In genomic region chr4:160772668-160773067, GRCh38 we compare ENCODE assay signal across 21 cellular contexts.
DNase-seq lines count a peak whose midpoint lies in the region; ATAC-seq and TF ChIP-seq lines count a peak whose summit lies in the region.
"Had no signal": no experiment of that assay in that cellular context is flagged by ENCODE, and none has a peak within 500 bp of the region (broad histone marks: within the 10 kb centered on the region; RNA-seq: fewer than 3 reads in every experiment).

No MANE protein-coding gene starts in this region.

- no peak for TF ChIP-seq CTCF in choroid plexus epithelial cell (conservative IDR thresholded peaks at IDR 0.05; ENCODE audit: low read depth, low read length)
- TF ChIP-seq CTCF in GM13977 (IDR thresholded peaks at IDR 0.05; ENCODE audit: extremely low read depth, insufficient read depth, missing control alignments): no peak

- H3K4me3 ChIP-seq in choroid plexus epithelial cell (ENCODE audit: low read depth, low read length): no peak overlapping the region
- H3K4me3 ChIP-seq: PC-9, SJCRH30 had no signal

- ATAC-seq in HG03159 (IDR thresholded peaks at IDR 0.05; ENCODE audit: unreplicated experiment): no peak

- peak; percentile 3 for DNase-seq in Ammon's horn (ENCODE audit: low spot score)
- DNase-seq in HT1080 (ENCODE audit: low read depth): peak; percentile 21
- DNase-seq in choroid plexus epithelial cell (ENCODE audit: low read depth): peak; percentile 4
- peak; percentile 9 for DNase-seq in myocyte (ENCODE audit: low read depth)
- no peak for DNase-seq in SIG-M5 (lab: John Stamatoyannopoulos, UW)
- DNase-seq in NCI-H748 treated with DMSO at 0.1 percent for 48 hours (lab: John Stamatoyannopoulos, UW): no peak
- no peak for DNase-seq in GM13977 (ENCODE audit: low spot score)
- DNase-seq: 8988T; BE2C; CD4-positive, CD25-positive, alpha-beta regulatory T cell; COR-L47; GDM1; HFFc6; Kasumi-1; NCI-H1105; NCI-H1694; NCI-H510A; NCI-H774; PC-9 had no signal

- in situ Hi-C loops in GM13977 (cut with MboI; ENCODE audit: low pct_unique_long_range_greater_than_20kb, low sequenced_read_pairs, unreplicated experiment): no loop called here

Comparison
In these comparisons a context has a peak if more than half of its experiments do, and no peak if none do; other contexts are left out.
1. DNase-seq: peak in Ammon's horn (single experiment), HT1080 (single experiment), choroid plexus epithelial cell (single experiment) and myocyte (single experiment); none in SIG-M5 (single experiment), NCI-H748 treated with DMSO at 0.1 percent for 48 hours (single experiment) and GM13977 (single experiment).